In genomic region chr16:1154887-1155331, GRCh38 we compare ENCODE assay signal across 17 cellular contexts. TPM values are rescaled to one million over a fixed set of nuclear protein-coding genes. Genes with fewer than 3 reads are reported as not detected.
A peak's percentile ranks its signal among the peaks of the same experiment; 100 is the strongest.
DNase-seq lines count a peak whose midpoint lies in the region; FAIRE-seq and TF ChIP-seq lines count a peak whose summit lies in the region.
"Had no signal": no experiment of that assay in that cellular context is flagged by ENCODE, and none has a peak within 500 bp of the region (broad histone marks: within the 10 kb centered on the region; RNA-seq: fewer than 3 reads in every experiment).

No MANE protein-coding gene starts in this region.

- peak overlapping the region; percentile 76 for H3K18ac ChIP-seq in neuronal stem cell (ENCODE audit: low read length)

- TF ChIP-seq POLR2A in breast epithelium (IDR thresholded peaks at IDR 0.05) (no peak), vagina (IDR thresholded peaks at IDR 0.05) (no peak)

- H2BK120ac ChIP-seq in neuronal stem cell (ENCODE audit: low read depth, low read length): no peak overlapping the region

- H3K23ac ChIP-seq in neuronal stem cell (ENCODE audit: low read depth, low read length, poor library complexity): no peak overlapping the region

- WGBS in mammary epithelial cell (ENCODE audit: low coverage, missing lambda C conversion rate): no CpG with 5 or more reads among the region's 23 CpGs
- WGBS in esophagus, 2 donors: 40 to 48% methylated on average over 23 of the region's 23 CpGs
- no CpG with 5 or more reads among the region's 23 CpGs for WGBS in neuronal stem cell (ENCODE audit: extremely low coverage in 2 of 2, insufficient read length in 2 of 2, insufficient replicate concordance in 1 of 2), 2 donors

- BruUV-seq in mammary epithelial cell (replicated peaks; lab: Mats Ljungman, UMichigan): no TSS peak

- H3K9ac ChIP-seq in mammary epithelial cell (ENCODE audit: insufficient read depth, low read length) (no peak overlapping the region), neuronal stem cell (ENCODE audit: low read depth, low read length, poor library complexity) (no peak overlapping the region)

- CTCF ChIA-PET in mammary epithelial cell (lab: Charles Lee; ENCODE audit: low non-redundant PET): no interaction called here

- H3K4me3 ChIP-seq in breast epithelium (peak overlapping the region in 2 of 3 donors; percentile 22 to 35), mammary epithelial cell (replicated peaks in 1 of 3; ENCODE audit: insufficient read depth in 1 of 3, low read depth in 2 of 3, low read length in 3 of 3) (no peak overlapping the region), esophagus (ENCODE audit: low read depth in 1 of 2, low read length in 2 of 2) (no peak overlapping the region), neuronal stem cell (ENCODE audit: low read length in 2 of 2) (no peak overlapping the region), vagina (peak overlapping the region; percentile 34 to 55)

- H2AFZ ChIP-seq in mammary epithelial cell (ENCODE audit: low read depth, low read length) (no peak overlapping the region), neuronal stem cell (ENCODE audit: low read length) (no peak overlapping the region)

- no peak overlapping the region for H3K4ac ChIP-seq in neuronal stem cell (ENCODE audit: low read length)

- H3K36me3 ChIP-seq in breast epithelium (no peaks in the 10 kb centered on the region), mammary epithelial cell (ENCODE audit: insufficient read depth, low read length) (no peaks in the 10 kb centered on the region), esophagus (ENCODE audit: control insufficient read depth in 2 of 2, insufficient read depth in 2 of 2, low read length in 1 of 2) (no peaks in the 10 kb centered on the region), neuronal stem cell (replicated peaks in 1 of 2; ENCODE audit: control insufficient read depth in 2 of 2, insufficient read depth in 2 of 2, low read length in 2 of 2) (no peaks in the 10 kb centered on the region), vagina (no peaks in the 10 kb centered on the region)

- peak overlapping the region; percentile 89 for H2AK5ac ChIP-seq in neuronal stem cell (ENCODE audit: low read depth, low read length)

- H3K9me3 ChIP-seq in breast epithelium: no peaks in the 10 kb centered on the region
- H3K9me3 ChIP-seq in mammary epithelial cell (replicated peaks; ENCODE audit: insufficient read depth, low read length): no peaks in the 10 kb centered on the region
- peaks cover 0 to 4% of the 10 kb centered on the region in 2 donors for H3K9me3 ChIP-seq in esophagus (ENCODE audit: control insufficient read depth in 2 of 2, insufficient read depth in 1 of 2, low read depth in 1 of 2, low read length in 1 of 2)
- H3K9me3 ChIP-seq in neuronal stem cell (replicated peaks in 1 of 2; ENCODE audit: control insufficient read depth in 2 of 2, insufficient read depth in 1 of 2, low read depth in 1 of 2, low read length in 2 of 2): no peaks in the 10 kb centered on the region
- H3K9me3 ChIP-seq in vagina: no peaks in the 10 kb centered on the region

- H3K14ac ChIP-seq in neuronal stem cell (ENCODE audit: low read length): no peak overlapping the region

- no peaks in the 10 kb centered on the region for H3K79me2 ChIP-seq in mammary epithelial cell (ENCODE audit: insufficient read depth, low read length)

- H3K27me3 ChIP-seq in breast epithelium (peaks cover 16 to 89% of the 10 kb centered on the region in 2 donors), mammary epithelial cell (ENCODE audit: insufficient read depth, low read length) (peaks cover 52% of the 10 kb centered on the region), esophagus (ENCODE audit: control insufficient read depth in 1 of 2, insufficient read depth in 2 of 2, low read length in 2 of 2) (peaks cover 0 to 26% of the 10 kb centered on the region in 2 donors), neuronal stem cell (ENCODE audit: control insufficient read depth in 3 of 3, insufficient read depth in 3 of 3, low read depth in 1 of 3, low read length in 3 of 3) (peaks cover 0 to 19% (median 0%) of the 10 kb centered on the region in 3 experiments), vagina (peaks cover 11% of the 10 kb centered on the region)

- peak overlapping the region in 1 of 2 donors; percentile 43 for H3K27ac ChIP-seq in breast epithelium
- H3K27ac ChIP-seq in mammary epithelial cell (ENCODE audit: insufficient read depth, low read depth, low read length): no peak overlapping the region
- peak overlapping the region; percentile 74 to 79 for H3K27ac ChIP-seq in esophagus (ENCODE audit: low read depth in 2 of 2, low read length in 1 of 2)
- H3K27ac ChIP-seq in neuronal stem cell (replicated peaks; ENCODE audit: low read length): no peak overlapping the region
- H3K27ac ChIP-seq in vagina: peak overlapping the region; percentile 54

- H3K4me2 ChIP-seq in mammary epithelial cell (ENCODE audit: insufficient read depth, low read depth, low read length) (no peak overlapping the region), neuronal stem cell (ENCODE audit: insufficient read depth, low read length, poor library complexity, severe bottlenecking) (no peak overlapping the region)

- intact Hi-C loops in breast epithelium (cut with DNase I; ENCODE audit: low total_unique reads): loop anchor here (5.0 kb wide), 1 partner anchor 858 kb away; no protein-coding TSS in a partner anchor
- intact Hi-C loops in mammary epithelial cell (cut with micrococcal nuclease): no loop called here
- intact Hi-C loops in vagina (cut with DNase I): loop anchor here (10.0 kb wide), 1 partner anchor 890 kb away; the partner anchor contains the start of genes NTHL1 and TSC2

- in situ Hi-C loops in mammary epithelial cell (cut with MboI; ENCODE audit: low sequenced_read_pairs in 2 of 2): no loop called here

- TF ChIP-seq CTCF in breast epithelium (IDR thresholded peaks at IDR 0.05) (no peak), mammary epithelial cell (conservative IDR thresholded peaks at IDR 0.05 in 1 of 2, IDR thresholded peaks at IDR 0.05 in 1 of 2; ENCODE audit: extremely low read depth in 1 of 2, insufficient read depth in 1 of 2, low read depth in 1 of 2, low read length in 2 of 2) (no peak), vagina (IDR thresholded peaks at IDR 0.05) (no peak), D721Med (IDR thresholded peaks at IDR 0.05; ENCODE audit: insufficient read depth, missing control alignments) (no peak)

- H4K20me1 ChIP-seq in mammary epithelial cell (ENCODE audit: insufficient read depth, low read length): peaks cover 2% of the 10 kb centered on the region

- peak overlapping the region; percentile 75 for H2BK5ac ChIP-seq in neuronal stem cell (ENCODE audit: low read length)

- no peak overlapping the region for H4K91ac ChIP-seq in neuronal stem cell (ENCODE audit: low read depth, low read length, poor library complexity)

- no peak for DNase-seq in breast epithelium (ENCODE audit: low spot score in 2 of 2)
- no peak for DNase-seq in mammary epithelial cell
- no peak for DNase-seq in neuronal stem cell (ENCODE audit: low spot score)
- no peak for DNase-seq in vagina (ENCODE audit: extremely low spot score in 2 of 2)
- no peak for DNase-seq in D721Med (ENCODE audit: insufficient read length, low spot score)
- DNase-seq in activated CD4-positive, alpha-beta T cell treated with anti-CD3 and anti-CD28 coated beads for 4 hours: no peak
- DNase-seq in NCI-H82 treated with DMSO at 0.1 percent for 48 hours (lab: John Stamatoyannopoulos, UW; ENCODE audit: unreplicated experiment): no peak
- DNase-seq: activated CD8-positive, alpha-beta memory T cell treated with anti-CD3 and anti-CD28 coated beads, Interleukin-2, amount 10 ng/mL, durations not matched to agents 7 days and 5 days; dorsolateral prefrontal cortex; NCI-H1105 treated with DMSO at 0.1 percent for 48 hours; NCI-H510A treated with DMSO at 0.1 percent for 48 hours; SHP77 had no signal

- H3K4me1 ChIP-seq in breast epithelium (peaks cover 4 to 12% of the 10 kb centered on the region in 2 donors), mammary epithelial cell (ENCODE audit: insufficient read depth, low read length) (no peaks in the 10 kb centered on the region), esophagus (ENCODE audit: control insufficient read depth in 2 of 2, insufficient read depth in 2 of 2, low read length in 1 of 2) (peaks cover 3 to 5% of the 10 kb centered on the region in 2 donors), neuronal stem cell (ENCODE audit: control insufficient read depth in 2 of 2, insufficient read depth in 1 of 2, low read depth in 1 of 2, low read length in 2 of 2) (peaks cover 17 to 21% of the 10 kb centered on the region in 2 donors), vagina (peaks cover 37% of the 10 kb centered on the region)

- no peak overlapping the region for H4K8ac ChIP-seq in neuronal stem cell (ENCODE audit: low read depth, low read length)

- dilution Hi-C loops in mammary epithelial cell (cut with HindIII; ENCODE audit: low sequenced_read_pairs): no loop called here

- no peak overlapping the region for H2BK15ac ChIP-seq in neuronal stem cell (ENCODE audit: low read length)

- no peak for FAIRE-seq in D721Med (lab: Jason Lieb, UNC)
- FAIRE-seq: A204.1, TTC549 had no signal

- H3K79me1 ChIP-seq in neuronal stem cell (ENCODE audit: low read depth, low read length): peaks cover 18% of the 10 kb centered on the region

- H2BK12ac ChIP-seq in neuronal stem cell (ENCODE audit: low read length): peak overlapping the region; percentile 41

RNA-seq across cellular contexts. Expression of gene CACNA1H, which starts 2.0 kb away (rescaled TPM):
- 1 to 10 TPM; 1.6 to 2.5 (median 2.2) TPM for total RNA-seq in breast epithelium
- total RNA-seq in mammary epithelial cell: not detected
- 0.01 TPM for polyA plus RNA-seq in mammary epithelial cell
- polyA minus RNA-seq in mammary epithelial cell: not detected
- 1 to 10 TPM; 6.4 to 6.5 TPM for polyA plus RNA-seq in esophagus
- 21.5 TPM for polyA plus RNA-seq in neuronal stem cell (2013, experiment 1 of 2)
- 21.7 TPM for polyA plus RNA-seq in neuronal stem cell (2013, experiment 2 of 2)
- total RNA-seq in vagina: 10.8 TPM

RNA-seq across cellular contexts. Expression of gene C1QTNF8, which starts 58.9 kb away (rescaled TPM):
- not detected for total RNA-seq in breast epithelium
- not detected for total RNA-seq in mammary epithelial cell
- not detected for polyA plus RNA-seq in mammary epithelial cell
- not detected for polyA minus RNA-seq in mammary epithelial cell
- not detected for polyA plus RNA-seq in esophagus
- polyA plus RNA-seq in neuronal stem cell (2013, experiment 1 of 2): not detected
- polyA plus RNA-seq in neuronal stem cell (2013, experiment 2 of 2): not detected
- total RNA-seq in vagina: not detected
- total RNA-seq: activated CD8-positive, alpha-beta memory T cell treated with anti-CD3 and anti-CD28 coated beads, Interleukin-2, amount 10 ng/mL, durations not matched to agents 7 days and 5 days; lung microvascular endothelial cell; pulmonary artery endothelial cell had no signal

Comparison
In these comparisons a context has a peak if more than half of its experiments do, and no peak if none do; other contexts are left out.
1. H3K4me3 ChIP-seq: peak in breast epithelium (2 of 3) and vagina (2 of 2); none in mammary epithelial cell (0 of 3), esophagus (0 of 2) and neuronal stem cell (0 of 2).
2. H3K27ac ChIP-seq: peak in esophagus (2 of 2) and vagina (single experiment); none in mammary epithelial cell (single experiment) and neuronal stem cell (single experiment).